8 cellular contexts compared by ENCODE assay signal in the genomic region with DNA sequence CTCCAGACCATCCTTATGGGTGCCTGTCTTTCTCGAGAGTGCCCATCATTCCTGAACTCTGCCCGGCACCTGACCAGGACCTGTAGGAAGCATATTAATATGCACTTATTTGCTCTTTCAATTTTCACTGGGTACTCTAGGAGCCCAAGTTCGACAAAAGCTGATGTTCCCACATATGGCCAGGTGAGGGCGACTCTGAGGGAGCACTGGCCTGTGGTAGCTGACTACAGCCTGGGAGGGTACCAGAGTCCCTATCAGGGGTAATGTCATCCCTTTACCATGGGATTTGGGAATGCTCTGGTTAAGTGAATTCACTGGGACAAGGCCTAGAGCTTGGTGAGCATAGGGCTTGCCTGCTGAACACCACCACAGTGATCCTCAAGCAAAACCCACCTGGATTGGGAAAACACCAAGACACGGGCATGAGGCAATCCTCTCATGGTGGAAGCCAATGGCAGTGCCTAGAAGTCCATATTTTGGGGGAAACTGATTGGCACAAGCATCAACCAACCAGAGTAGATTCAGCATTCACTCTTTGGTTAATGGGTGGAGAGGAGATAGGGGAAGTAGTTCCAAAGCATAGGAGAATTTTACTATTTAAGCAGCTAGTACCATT.
DNase-seq lines count a peak whose midpoint lies in the region; ATAC-seq and TF ChIP-seq lines count a peak whose summit lies in the region.

No MANE protein-coding gene starts in this region.

- H3K9me3 Mint-ChIP-seq in activated naive CD8-positive, alpha-beta T cell treated with anti-CD3 and anti-CD28 coated beads for 36 hours, result no peaks in the 10 kb centered on the region

- DNase-seq in GM12864 (ENCODE audit: low read depth) (no peak), NB4 (ENCODE audit: low read depth) (peak; percentile 20), retinal pigment epithelial cell (ENCODE audit: low read depth) (no peak), NCI-H2081 (lab: John Stamatoyannopoulos, UW) (no peak), NCI-H128 (lab: John Stamatoyannopoulos, UW; ENCODE audit: unreplicated experiment) (no peak)
- peak; percentile 35 for DNase-seq in activated naive CD8-positive, alpha-beta T cell treated with anti-CD3 and anti-CD28 coated beads for 36 hours

- H3K4me3 Mint-ChIP-seq in activated naive CD8-positive, alpha-beta T cell treated with anti-CD3 and anti-CD28 coated beads for 36 hours, result no peak overlapping the region

- peaks cover 2% of the 10 kb centered on the region for H3K4me1 Mint-ChIP-seq in activated naive CD8-positive, alpha-beta T cell treated with anti-CD3 and anti-CD28 coated beads for 36 hours

- H3K4me3 ChIP-seq in GM12864 (ENCODE audit: low read depth, low read length), result no peak overlapping the region
- no peak overlapping the region for H3K4me3 ChIP-seq in NB4 (ENCODE audit: low read depth, low read length)
- no peak overlapping the region for H3K4me3 ChIP-seq in retinal pigment epithelial cell (ENCODE audit: low read length)

- H3K36me3 Mint-ChIP-seq in activated naive CD8-positive, alpha-beta T cell treated with anti-CD3 and anti-CD28 coated beads for 36 hours, result no peaks in the 10 kb centered on the region

- ATAC-seq in GM21786 (IDR thresholded peaks at IDR 0.05; ENCODE audit: unreplicated experiment) (no peak), HG03280 (IDR thresholded peaks at IDR 0.05; ENCODE audit: unreplicated experiment) (no peak)

- no peak for TF ChIP-seq POLR2A in NB4 (IDR thresholded peaks at IDR 0.05; ENCODE audit: extremely low read depth, insufficient read length)

- no peak overlapping the region for H3K27ac Mint-ChIP-seq in activated naive CD8-positive, alpha-beta T cell treated with anti-CD3 and anti-CD28 coated beads for 36 hours

- no peaks in the 10 kb centered on the region for H3K27me3 Mint-ChIP-seq in activated naive CD8-positive, alpha-beta T cell treated with anti-CD3 and anti-CD28 coated beads for 36 hours

- peak; percentile 63 for TF ChIP-seq CTCF in GM12864 (IDR thresholded peaks at IDR 0.05; ENCODE audit: low read depth, low read length, missing control alignments)
- TF ChIP-seq CTCF in NB4 (IDR thresholded peaks at IDR 0.05; ENCODE audit: low read depth, low read length), result peak; percentile 59
- TF ChIP-seq CTCF in retinal pigment epithelial cell (conservative IDR thresholded peaks at IDR 0.05; ENCODE audit: low read depth, low read length), result peak; percentile 50

Comparison
In these comparisons a context has a peak if more than half of its experiments do, and no peak if none do; other contexts are left out.
1. DNase-seq: peak in NB4 (single experiment) and activated naive CD8-positive, alpha-beta T cell treated with anti-CD3 and anti-CD28 coated beads for 36 hours (single experiment); none in GM12864 (single experiment), retinal pigment epithelial cell (single experiment), NCI-H2081 (0 of 2) and NCI-H128 (single experiment).
2. Peak in every context shown above with its lines, with median percentiles within 50 percentile points of each other: CTCF ChIP-seq.